In the genomic region with DNA sequence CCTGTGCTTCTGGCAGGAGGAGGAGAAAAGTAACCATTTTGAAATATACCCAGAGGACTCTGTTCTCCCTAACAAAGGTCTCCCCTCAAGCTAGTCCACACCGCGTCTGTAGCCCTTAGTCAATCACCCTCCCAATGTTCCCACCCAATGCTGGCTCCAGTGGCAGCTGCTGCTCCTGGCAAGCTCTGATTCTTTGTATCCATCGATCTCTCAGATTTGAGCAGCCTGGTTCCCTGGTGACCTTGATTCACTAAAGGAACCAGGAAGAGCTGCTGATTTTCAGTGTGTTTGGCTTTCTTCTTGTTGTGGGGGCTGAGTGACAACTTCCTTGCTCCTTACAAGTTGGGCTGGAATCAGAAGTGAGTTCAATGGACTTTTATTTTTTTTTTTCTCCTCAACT, we compare ENCODE assay signal across 1 cellular context.
TF ChIP-seq lines count a peak whose summit lies in the region.

No MANE protein-coding gene starts in this region.

TF ChIP-seq in HEK293, 187 proteins besides CTCF, POLR2A, EP300 and RAD21 (continued from another document):
- TF ChIP-seq ZNF830 (tag by site-specific recombination; IDR thresholded peaks at IDR 0.05; ENCODE audit: low read depth): no peak
- peak; percentile 36; the same call in 1 of the 2 replicates for TF ChIP-seq GFI1B (tag by site-specific recombination; IDR thresholded peaks at IDR 0.05)
- no peak for TF ChIP-seq ZNF610 (tag by site-specific recombination; IDR thresholded peaks at IDR 0.05; ENCODE audit: borderline replicate concordance)
